In genomic region chr2:70690846-70691245, GRCh38 we compare ENCODE assay signal across 18 cellular contexts.
DNase-seq lines count a peak whose midpoint lies in the region; FAIRE-seq lines count a peak whose summit lies in the region.
"Had no signal": no experiment of that assay in that cellular context is flagged by ENCODE, and none has a peak within 500 bp of the region (broad histone marks: within the 10 kb centered on the region; RNA-seq: fewer than 3 reads in every experiment).

No MANE protein-coding gene starts in this region.

- peaks cover 1% of the 10 kb centered on the region for H3K36me3 Mint-ChIP-seq in activated naive CD4-positive, alpha-beta T cell treated with anti-CD3 and anti-CD28 coated beads, Interleukin-2, amount 10 ng/mL, durations not matched to agents 7 days and 5 days
- H3K36me3 Mint-ChIP-seq: CD8-positive, alpha-beta memory T cell had no signal

- no peaks in the 10 kb centered on the region for H3K9me3 Mint-ChIP-seq in activated naive CD4-positive, alpha-beta T cell treated with anti-CD3 and anti-CD28 coated beads, Interleukin-2, amount 10 ng/mL, durations not matched to agents 7 days and 5 days
- H3K9me3 Mint-ChIP-seq: CD8-positive, alpha-beta memory T cell had no signal

- H3K4me1 Mint-ChIP-seq in activated naive CD4-positive, alpha-beta T cell treated with anti-CD3 and anti-CD28 coated beads, Interleukin-2, amount 10 ng/mL, durations not matched to agents 7 days and 5 days = no peaks in the 10 kb centered on the region
- H3K4me1 Mint-ChIP-seq: CD8-positive, alpha-beta memory T cell had no signal

- FAIRE-seq in urothelium cell line (lab: Jason Lieb, UNC) = no peak
- FAIRE-seq: GM12878 had no signal

- CTCF ChIA-PET in activated naive CD4-positive, alpha-beta T cell treated with anti-CD3 and anti-CD28 coated beads, Interleukin-2, amount 10 ng/mL, durations not matched to agents 7 days and 5 days (lab: Charles Lee) = no interaction called here

- no peak for DNase-seq in activated naive CD4-positive, alpha-beta T cell treated with anti-CD3 and anti-CD28 coated beads, Interleukin-2, amount 10 ng/mL, durations not matched to agents 7 days and 5 days
- DNase-seq in activated naive CD4-positive, alpha-beta T cell treated with Interleukin-2 at 50 U/mL for 16 hours = no peak
- DNase-seq in NCI-H510A treated with DMSO at 0.1 percent for 48 hours (lab: John Stamatoyannopoulos, UW) (peak; percentile 51), mesenteric fat pad (ENCODE audit: low spot score) (peak; percentile 41), NCI-H146 treated with DMSO at 0.1 percent for 48 hours (lab: John Stamatoyannopoulos, UW; ENCODE audit: unreplicated experiment) (no peak), urothelium cell line (ENCODE audit: low spot score) (no peak), Ammon's horn (ENCODE audit: low spot score) (no peak)
- DNase-seq: CD8-positive, alpha-beta memory T cell; DMS53; EL; KBM-7; NCI-H1105 treated with DMSO at 0.1 percent for 48 hours; NCI-H1694 treated with DMSO at 0.1 percent for 48 hours; NCI-H2107; NCI-H446; PC-9; SIG-M5 had no signal

- no peaks in the 10 kb centered on the region for H3K27me3 Mint-ChIP-seq in activated naive CD4-positive, alpha-beta T cell treated with anti-CD3 and anti-CD28 coated beads, Interleukin-2, amount 10 ng/mL, durations not matched to agents 7 days and 5 days

- peak overlapping the region; percentile 12 for H3K27ac Mint-ChIP-seq in activated naive CD4-positive, alpha-beta T cell treated with anti-CD3 and anti-CD28 coated beads, Interleukin-2, amount 10 ng/mL, durations not matched to agents 7 days and 5 days
- H3K27ac Mint-ChIP-seq: CD8-positive, alpha-beta memory T cell had no signal

- H3K4me3 Mint-ChIP-seq in activated naive CD4-positive, alpha-beta T cell treated with anti-CD3 and anti-CD28 coated beads, Interleukin-2, amount 10 ng/mL, durations not matched to agents 7 days and 5 days = no peak overlapping the region

Comparison
In these comparisons a context has a peak if more than half of its experiments do, and no peak if none do; other contexts are left out.
1. DNase-seq: peak in NCI-H510A treated with DMSO at 0.1 percent for 48 hours (single experiment) and mesenteric fat pad (single experiment); none in activated naive CD4-positive, alpha-beta T cell treated with anti-CD3 and anti-CD28 coated beads, Interleukin-2, amount 10 ng/mL, durations not matched to agents 7 days and 5 days (single experiment), activated naive CD4-positive, alpha-beta T cell treated with Interleukin-2 at 50 U/mL for 16 hours (single experiment), NCI-H146 treated with DMSO at 0.1 percent for 48 hours (single experiment), urothelium cell line (single experiment) and Ammon's horn (single experiment).